Comparison of ENCODE assay signal across 8 cellular contexts in the genomic region with DNA sequence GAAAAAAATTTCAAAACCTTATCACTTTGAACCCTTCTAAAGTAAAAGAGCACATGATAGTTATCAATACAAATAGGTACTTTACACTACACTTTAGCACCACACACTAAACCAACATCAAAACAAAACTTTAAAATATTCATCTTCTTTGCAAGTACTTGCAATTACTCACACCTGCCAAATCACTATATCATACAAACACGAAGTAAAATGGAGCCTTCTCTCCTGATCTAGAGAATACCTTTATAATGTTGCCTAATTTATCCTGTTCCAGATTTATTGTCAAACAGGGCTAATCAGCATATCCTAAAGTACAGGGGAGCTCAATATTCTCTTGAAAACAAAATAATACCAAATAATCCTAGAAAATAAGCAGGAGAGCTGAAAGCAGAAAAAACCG. TPM values are rescaled to one million over a fixed set of nuclear protein-coding genes. Genes with fewer than 3 reads are reported as not detected.
DNase-seq lines count a peak whose midpoint lies in the region; ATAC-seq and TF ChIP-seq lines count a peak whose summit lies in the region.

No MANE protein-coding gene starts in this region.

- H3K27me3 Mint-ChIP-seq in activated naive CD4-positive, alpha-beta T cell treated with anti-CD3 and anti-CD28 coated beads for 36 hours (ENCODE audit: low read depth) = no peaks in the 10 kb centered on the region
- H3K27me3 Mint-ChIP-seq in activated naive CD8-positive, alpha-beta T cell treated with anti-CD3 and anti-CD28 coated beads, Interleukin-2, amount 10 ng/mL, durations not matched to agents 7 days and 5 days = no peaks in the 10 kb centered on the region

- H3K27ac ChIP-seq in layer of hippocampus (ENCODE audit: low read depth, low read length) (peak overlapping the region; percentile 15), tibial artery (peak overlapping the region; percentile 89 to 96)

- H3K27me3 ChIP-seq in layer of hippocampus (ENCODE audit: control insufficient read depth, insufficient read depth, low read length) = no peaks in the 10 kb centered on the region
- H3K27me3 ChIP-seq in tibial artery = no peaks in the 10 kb centered on the region

- peaks cover 0 to 64% (median 29%) of the 10 kb centered on the region in 4 donors for H3K4me1 ChIP-seq in tibial artery

- no peaks in the 10 kb centered on the region for H3K36me3 ChIP-seq in tibial artery

- CTCF ChIA-PET in activated naive CD4-positive, alpha-beta T cell treated with anti-CD3 and anti-CD28 coated beads for 36 hours (lab: Charles Lee) = interaction anchor here (1.4 to 2.4 kb wide), 2 partner anchors 49 to 56 kb away, joined by 3 to 16 read pairs; no protein-coding TSS in a partner anchor

- peak overlapping the region; percentile 5 to 99 for H3K4me3 ChIP-seq in tibial artery

- peak overlapping the region; percentile 97 for H3K4me3 Mint-ChIP-seq in activated naive CD4-positive, alpha-beta T cell treated with anti-CD3 and anti-CD28 coated beads for 36 hours
- H3K4me3 Mint-ChIP-seq in activated naive CD8-positive, alpha-beta T cell treated with anti-CD3 and anti-CD28 coated beads, Interleukin-2, amount 10 ng/mL, durations not matched to agents 7 days and 5 days = peak overlapping the region; percentile 88

- H3K9me3 ChIP-seq in tibial artery = no peaks in the 10 kb centered on the region

- H3K9me3 Mint-ChIP-seq in activated naive CD4-positive, alpha-beta T cell treated with anti-CD3 and anti-CD28 coated beads for 36 hours = no peaks in the 10 kb centered on the region
- no peaks in the 10 kb centered on the region for H3K9me3 Mint-ChIP-seq in activated naive CD8-positive, alpha-beta T cell treated with anti-CD3 and anti-CD28 coated beads, Interleukin-2, amount 10 ng/mL, durations not matched to agents 7 days and 5 days

- no peak for ATAC-seq in activated naive CD8-positive, alpha-beta T cell treated with anti-CD3 and anti-CD28 coated beads, Interleukin-2, amount 10 ng/mL, durations not matched to agents 7 days and 5 days (ENCODE audit: low read depth)

- peaks cover 56% of the 10 kb centered on the region for H3K4me1 Mint-ChIP-seq in activated naive CD4-positive, alpha-beta T cell treated with anti-CD3 and anti-CD28 coated beads for 36 hours (ENCODE audit: low read depth)
- peaks cover 39% of the 10 kb centered on the region for H3K4me1 Mint-ChIP-seq in activated naive CD8-positive, alpha-beta T cell treated with anti-CD3 and anti-CD28 coated beads, Interleukin-2, amount 10 ng/mL, durations not matched to agents 7 days and 5 days

- intact Hi-C loops in activated naive CD4-positive, alpha-beta T cell treated with anti-CD3 and anti-CD28 coated beads for 36 hours (cut with micrococcal nuclease) = loop anchor here (1.0 to 10.0 kb wide), 5 partner anchors 8 to 1992 kb away; a partner anchor contains a TSS
- intact Hi-C loops in tibial artery (cut with DNase I; ENCODE audit: low total_unique reads) = no loop called here

- POLR2A ChIA-PET in activated naive CD8-positive, alpha-beta T cell treated with anti-CD3 and anti-CD28 coated beads, Interleukin-2, amount 10 ng/mL, durations not matched to agents 7 days and 5 days (lab: Charles Lee) = interaction anchor here (1.2 to 3.1 kb wide), 2 partner anchors 8 to 9 kb away, joined by 3 to 32 read pairs; no protein-coding TSS in a partner anchor

- TF ChIP-seq CTCF in tibial artery (IDR thresholded peaks at IDR 0.05) = no peak

- DNase-seq in activated naive CD4-positive, alpha-beta T cell treated with anti-CD3 and anti-CD28 coated beads for 36 hours = no peak
- DNase-seq in activated naive CD4-positive, alpha-beta T cell treated with Interleukin-2 at 50 U/mL for 16 hours = no peak
- no peak for DNase-seq in activated naive CD8-positive, alpha-beta T cell treated with anti-CD3 and anti-CD28 coated beads, Interleukin-2, amount 10 ng/mL, durations not matched to agents 7 days and 5 days
- DNase-seq in tibial artery (no peak), DMS79 (lab: John Stamatoyannopoulos, UW) (no peak), HPDE6-E6E7 (ENCODE audit: extremely low spot score) (no peak), SIG-M5 (lab: John Stamatoyannopoulos, UW) (no peak)

- peak overlapping the region; percentile 99 for H3K27ac Mint-ChIP-seq in activated naive CD4-positive, alpha-beta T cell treated with anti-CD3 and anti-CD28 coated beads for 36 hours
- H3K27ac Mint-ChIP-seq in activated naive CD8-positive, alpha-beta T cell treated with anti-CD3 and anti-CD28 coated beads, Interleukin-2, amount 10 ng/mL, durations not matched to agents 7 days and 5 days = peak overlapping the region; percentile 98

- H3K36me3 Mint-ChIP-seq in activated naive CD4-positive, alpha-beta T cell treated with anti-CD3 and anti-CD28 coated beads for 36 hours (ENCODE audit: low read depth) = peaks cover 34% of the 10 kb centered on the region
- peaks cover 29% of the 10 kb centered on the region for H3K36me3 Mint-ChIP-seq in activated naive CD8-positive, alpha-beta T cell treated with anti-CD3 and anti-CD28 coated beads, Interleukin-2, amount 10 ng/mL, durations not matched to agents 7 days and 5 days

RNA-seq across cellular contexts. Expression of a gene that starts 3.0 kb away (rescaled TPM):
- 10 to 100 TPM; 70.0 to 75.3 TPM for total RNA-seq in activated naive CD4-positive, alpha-beta T cell treated with anti-CD3 and anti-CD28 coated beads for 36 hours
- 100 to 1,000 TPM; 102 to 107 TPM for total RNA-seq in activated naive CD8-positive, alpha-beta T cell treated with anti-CD3 and anti-CD28 coated beads, Interleukin-2, amount 10 ng/mL, durations not matched to agents 7 days and 5 days

RNA-seq across cellular contexts. Expression of a gene that starts 56.7 kb away (rescaled TPM):
- 10 to 100 TPM; 22.7 to 23.0 TPM for total RNA-seq in activated naive CD4-positive, alpha-beta T cell treated with anti-CD3 and anti-CD28 coated beads for 36 hours
- 10 to 100 TPM; 28.7 to 30.8 TPM for total RNA-seq in activated naive CD8-positive, alpha-beta T cell treated with anti-CD3 and anti-CD28 coated beads, Interleukin-2, amount 10 ng/mL, durations not matched to agents 7 days and 5 days
